ENCODE assay signal across 1 cellular context in the genomic region with DNA sequence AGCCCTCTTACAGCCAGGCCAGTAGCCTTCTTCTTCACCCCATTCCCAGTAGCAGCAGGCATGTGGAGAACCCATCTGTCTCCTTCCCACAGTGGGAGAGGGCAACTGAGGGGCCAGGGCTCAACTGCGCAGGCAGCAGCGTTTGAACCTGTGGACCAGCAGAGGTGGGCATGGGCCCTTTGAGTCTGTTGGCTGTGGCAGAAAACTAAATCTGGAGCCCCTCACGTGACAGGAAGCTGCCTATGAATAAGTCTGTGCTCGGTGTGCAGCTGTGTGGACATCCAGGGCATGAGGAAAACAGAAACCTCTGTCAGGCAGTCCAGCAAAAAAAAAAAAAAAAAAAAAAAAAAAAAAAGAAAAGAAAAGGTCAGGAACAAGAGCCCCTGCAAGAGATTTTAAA.
TF ChIP-seq lines count a peak whose summit lies in the region.

No MANE protein-coding gene starts in this region.

TF ChIP-seq in GM12878, 131 proteins besides CTCF, POLR2A, EP300 and RAD21 (continued from another document):
- TF ChIP-seq POU2F2 (IDR thresholded peaks at IDR 0.05; ENCODE audit: borderline replicate concordance, low read depth, low read length), result no peak
- TF ChIP-seq, protein P1, sequence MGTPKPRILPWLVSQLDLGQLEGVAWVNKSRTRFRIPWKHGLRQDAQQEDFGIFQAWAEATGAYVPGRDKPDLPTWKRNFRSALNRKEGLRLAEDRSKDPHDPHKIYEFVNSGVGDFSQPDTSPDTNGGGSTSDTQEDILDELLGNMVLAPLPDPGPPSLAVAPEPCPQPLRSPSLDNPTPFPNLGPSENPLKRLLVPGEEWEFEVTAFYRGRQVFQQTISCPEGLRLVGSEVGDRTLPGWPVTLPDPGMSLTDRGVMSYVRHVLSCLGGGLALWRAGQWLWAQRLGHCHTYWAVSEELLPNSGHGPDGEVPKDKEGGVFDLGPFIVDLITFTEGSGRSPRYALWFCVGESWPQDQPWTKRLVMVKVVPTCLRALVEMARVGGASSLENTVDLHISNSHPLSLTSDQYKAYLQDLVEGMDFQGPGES (IDR thresholded peaks at IDR 0.05), result no peak
- TF ChIP-seq WRNIP1 (IDR thresholded peaks at IDR 0.05; ENCODE audit: borderline replicate concordance, low read depth, low read length), result no peak
- peak; percentile 50; the same call in 1 of the 2 replicates for TF ChIP-seq NFIC (IDR thresholded peaks at IDR 0.05; ENCODE audit: low read depth, low read length)
- TF ChIP-seq, protein P2, sequence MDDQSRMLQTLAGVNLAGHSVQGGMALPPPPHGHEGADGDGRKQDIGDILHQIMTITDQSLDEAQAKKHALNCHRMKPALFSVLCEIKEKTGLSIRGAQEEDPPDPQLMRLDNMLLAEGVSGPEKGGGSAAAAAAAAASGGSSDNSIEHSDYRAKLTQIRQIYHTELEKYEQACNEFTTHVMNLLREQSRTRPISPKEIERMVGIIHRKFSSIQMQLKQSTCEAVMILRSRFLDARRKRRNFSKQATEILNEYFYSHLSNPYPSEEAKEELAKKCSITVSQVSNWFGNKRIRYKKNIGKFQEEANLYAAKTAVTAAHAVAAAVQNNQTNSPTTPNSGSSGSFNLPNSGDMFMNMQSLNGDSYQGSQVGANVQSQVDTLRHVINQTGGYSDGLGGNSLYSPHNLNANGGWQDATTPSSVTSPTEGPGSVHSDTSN (IDR thresholded peaks at IDR 0.05; ENCODE audit: insufficient replicate concordance, low read depth, low read length), result no peak
- TF ChIP-seq NRF1 (conservative IDR thresholded peaks at IDR 0.05; ENCODE audit: low read depth, low read length), result no peak
- TF ChIP-seq HCFC1 (IDR thresholded peaks at IDR 0.05; ENCODE audit: low read length), result no peak
- TF ChIP-seq SIX5 (IDR thresholded peaks at IDR 0.05; ENCODE audit: low read depth, low read length, severe bottlenecking), result no peak
- TF ChIP-seq ZBED1 (IDR thresholded peaks at IDR 0.05; ENCODE audit: borderline replicate concordance), result no peak
- TF ChIP-seq ATF7 (IDR thresholded peaks at IDR 0.05; ENCODE audit: low read depth), result no peak
- TF ChIP-seq ZNF384 (IDR thresholded peaks at IDR 0.05; ENCODE audit: borderline replicate concordance, low read depth, low read length), result peak; percentile 92
- TF ChIP-seq, protein P3, sequence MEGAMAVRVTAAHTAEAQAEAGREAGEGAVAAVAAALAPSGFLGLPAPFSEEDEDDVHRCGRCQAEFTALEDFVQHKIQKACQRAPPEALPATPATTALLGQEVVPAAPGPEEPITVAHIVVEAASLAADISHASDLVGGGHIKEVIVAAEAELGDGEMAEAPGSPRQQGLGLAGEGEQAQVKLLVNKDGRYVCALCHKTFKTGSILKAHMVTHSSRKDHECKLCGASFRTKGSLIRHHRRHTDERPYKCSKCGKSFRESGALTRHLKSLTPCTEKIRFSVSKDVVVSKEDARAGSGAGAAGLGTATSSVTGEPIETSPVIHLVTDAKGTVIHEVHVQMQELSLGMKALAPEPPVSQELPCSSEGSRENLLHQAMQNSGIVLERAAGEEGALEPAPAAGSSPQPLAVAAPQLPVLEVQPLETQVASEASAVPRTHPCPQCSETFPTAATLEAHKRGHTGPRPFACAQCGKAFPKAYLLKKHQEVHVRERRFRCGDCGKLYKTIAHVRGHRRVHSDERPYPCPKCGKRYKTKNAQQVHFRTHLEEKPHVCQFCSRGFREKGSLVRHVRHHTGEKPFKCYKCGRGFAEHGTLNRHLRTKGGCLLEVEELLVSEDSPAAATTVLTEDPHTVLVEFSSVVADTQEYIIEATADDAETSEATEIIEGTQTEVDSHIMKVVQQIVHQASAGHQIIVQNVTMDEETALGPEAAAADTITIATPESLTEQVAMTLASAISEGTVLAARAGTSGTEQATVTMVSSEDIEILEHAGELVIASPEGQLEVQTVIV (IDR thresholded peaks at IDR 0.05; ENCODE audit: borderline replicate concordance, partially characterized antibody), result no peak
- TF ChIP-seq, protein P4, sequence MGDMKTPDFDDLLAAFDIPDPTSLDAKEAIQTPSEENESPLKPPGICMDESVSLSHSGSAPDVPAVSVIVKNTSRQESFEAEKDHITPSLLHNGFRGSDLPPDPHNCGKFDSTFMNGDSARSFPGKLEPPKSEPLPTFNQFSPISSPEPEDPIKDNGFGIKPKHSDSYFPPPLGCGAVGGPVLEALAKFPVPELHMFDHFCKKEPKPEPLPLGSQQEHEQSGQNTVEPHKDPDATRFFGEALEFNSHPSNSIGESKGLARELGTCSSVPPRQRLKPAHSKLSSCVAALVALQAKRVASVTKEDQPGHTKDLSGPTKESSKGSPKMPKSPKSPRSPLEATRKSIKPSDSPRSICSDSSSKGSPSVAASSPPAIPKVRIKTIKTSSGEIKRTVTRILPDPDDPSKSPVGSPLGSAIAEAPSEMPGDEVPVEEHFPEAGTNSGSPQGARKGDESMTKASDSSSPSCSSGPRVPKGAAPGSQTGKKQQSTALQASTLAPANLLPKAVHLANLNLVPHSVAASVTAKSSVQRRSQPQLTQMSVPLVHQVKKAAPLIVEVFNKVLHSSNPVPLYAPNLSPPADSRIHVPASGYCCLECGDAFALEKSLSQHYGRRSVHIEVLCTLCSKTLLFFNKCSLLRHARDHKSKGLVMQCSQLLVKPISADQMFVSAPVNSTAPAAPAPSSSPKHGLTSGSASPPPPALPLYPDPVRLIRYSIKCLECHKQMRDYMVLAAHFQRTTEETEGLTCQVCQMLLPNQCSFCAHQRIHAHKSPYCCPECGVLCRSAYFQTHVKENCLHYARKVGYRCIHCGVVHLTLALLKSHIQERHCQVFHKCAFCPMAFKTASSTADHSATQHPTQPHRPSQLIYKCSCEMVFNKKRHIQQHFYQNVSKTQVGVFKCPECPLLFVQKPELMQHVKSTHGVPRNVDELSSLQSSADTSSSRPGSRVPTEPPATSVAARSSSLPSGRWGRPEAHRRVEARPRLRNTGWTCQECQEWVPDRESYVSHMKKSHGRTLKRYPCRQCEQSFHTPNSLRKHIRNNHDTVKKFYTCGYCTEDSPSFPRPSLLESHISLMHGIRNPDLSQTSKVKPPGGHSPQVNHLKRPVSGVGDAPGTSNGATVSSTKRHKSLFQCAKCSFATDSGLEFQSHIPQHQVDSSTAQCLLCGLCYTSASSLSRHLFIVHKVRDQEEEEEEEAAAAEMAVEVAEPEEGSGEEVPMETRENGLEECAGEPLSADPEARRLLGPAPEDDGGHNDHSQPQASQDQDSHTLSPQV (IDR thresholded peaks at IDR 0.05), result no peak
- TF ChIP-seq, protein P5, sequence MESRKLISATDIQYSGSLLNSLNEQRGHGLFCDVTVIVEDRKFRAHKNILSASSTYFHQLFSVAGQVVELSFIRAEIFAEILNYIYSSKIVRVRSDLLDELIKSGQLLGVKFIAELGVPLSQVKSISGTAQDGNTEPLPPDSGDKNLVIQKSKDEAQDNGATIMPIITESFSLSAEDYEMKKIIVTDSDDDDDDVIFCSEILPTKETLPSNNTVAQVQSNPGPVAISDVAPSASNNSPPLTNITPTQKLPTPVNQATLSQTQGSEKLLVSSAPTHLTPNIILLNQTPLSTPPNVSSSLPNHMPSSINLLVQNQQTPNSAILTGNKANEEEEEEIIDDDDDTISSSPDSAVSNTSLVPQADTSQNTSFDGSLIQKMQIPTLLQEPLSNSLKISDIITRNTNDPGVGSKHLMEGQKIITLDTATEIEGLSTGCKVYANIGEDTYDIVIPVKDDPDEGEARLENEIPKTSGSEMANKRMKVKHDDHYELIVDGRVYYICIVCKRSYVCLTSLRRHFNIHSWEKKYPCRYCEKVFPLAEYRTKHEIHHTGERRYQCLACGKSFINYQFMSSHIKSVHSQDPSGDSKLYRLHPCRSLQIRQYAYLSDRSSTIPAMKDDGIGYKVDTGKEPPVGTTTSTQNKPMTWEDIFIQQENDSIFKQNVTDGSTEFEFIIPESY (IDR thresholded peaks at IDR 0.05), result no peak
- no peak for TF ChIP-seq NR2C1 (IDR thresholded peaks at IDR 0.05)
- TF ChIP-seq SREBF1 (IDR thresholded peaks at IDR 0.05; ENCODE audit: low read length), result no peak
- no peak for TF ChIP-seq DPF2 (IDR thresholded peaks at IDR 0.05)
- TF ChIP-seq, protein P6, sequence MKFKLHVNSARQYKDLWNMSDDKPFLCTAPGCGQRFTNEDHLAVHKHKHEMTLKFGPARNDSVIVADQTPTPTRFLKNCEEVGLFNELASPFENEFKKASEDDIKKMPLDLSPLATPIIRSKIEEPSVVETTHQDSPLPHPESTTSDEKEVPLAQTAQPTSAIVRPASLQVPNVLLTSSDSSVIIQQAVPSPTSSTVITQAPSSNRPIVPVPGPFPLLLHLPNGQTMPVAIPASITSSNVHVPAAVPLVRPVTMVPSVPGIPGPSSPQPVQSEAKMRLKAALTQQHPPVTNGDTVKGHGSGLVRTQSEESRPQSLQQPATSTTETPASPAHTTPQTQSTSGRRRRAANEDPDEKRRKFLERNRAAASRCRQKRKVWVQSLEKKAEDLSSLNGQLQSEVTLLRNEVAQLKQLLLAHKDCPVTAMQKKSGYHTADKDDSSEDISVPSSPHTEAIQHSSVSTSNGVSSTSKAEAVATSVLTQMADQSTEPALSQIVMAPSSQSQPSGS (IDR thresholded peaks at IDR 0.05; ENCODE audit: low read length), result no peak
- no peak for TF ChIP-seq CBFB (IDR thresholded peaks at IDR 0.05; ENCODE audit: low read depth)
- TF ChIP-seq, protein P7, sequence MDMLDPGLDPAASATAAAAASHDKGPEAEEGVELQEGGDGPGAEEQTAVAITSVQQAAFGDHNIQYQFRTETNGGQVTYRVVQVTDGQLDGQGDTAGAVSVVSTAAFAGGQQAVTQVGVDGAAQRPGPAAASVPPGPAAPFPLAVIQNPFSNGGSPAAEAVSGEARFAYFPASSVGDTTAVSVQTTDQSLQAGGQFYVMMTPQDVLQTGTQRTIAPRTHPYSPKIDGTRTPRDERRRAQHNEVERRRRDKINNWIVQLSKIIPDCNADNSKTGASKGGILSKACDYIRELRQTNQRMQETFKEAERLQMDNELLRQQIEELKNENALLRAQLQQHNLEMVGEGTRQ (IDR thresholded peaks at IDR 0.05; ENCODE audit: borderline replicate concordance, low read depth, low read length), result peak; percentile 67; the same call in 1 of the 2 replicates
- TF ChIP-seq, protein P8, sequence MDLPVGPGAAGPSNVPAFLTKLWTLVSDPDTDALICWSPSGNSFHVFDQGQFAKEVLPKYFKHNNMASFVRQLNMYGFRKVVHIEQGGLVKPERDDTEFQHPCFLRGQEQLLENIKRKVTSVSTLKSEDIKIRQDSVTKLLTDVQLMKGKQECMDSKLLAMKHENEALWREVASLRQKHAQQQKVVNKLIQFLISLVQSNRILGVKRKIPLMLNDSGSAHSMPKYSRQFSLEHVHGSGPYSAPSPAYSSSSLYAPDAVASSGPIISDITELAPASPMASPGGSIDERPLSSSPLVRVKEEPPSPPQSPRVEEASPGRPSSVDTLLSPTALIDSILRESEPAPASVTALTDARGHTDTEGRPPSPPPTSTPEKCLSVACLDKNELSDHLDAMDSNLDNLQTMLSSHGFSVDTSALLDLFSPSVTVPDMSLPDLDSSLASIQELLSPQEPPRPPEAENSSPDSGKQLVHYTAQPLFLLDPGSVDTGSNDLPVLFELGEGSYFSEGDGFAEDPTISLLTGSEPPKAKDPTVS (IDR thresholded peaks at IDR 0.05; ENCODE audit: low read depth, low read length), result no peak
- TF ChIP-seq PAX8 (IDR thresholded peaks at IDR 0.05), result no peak
- TF ChIP-seq, protein P9, sequence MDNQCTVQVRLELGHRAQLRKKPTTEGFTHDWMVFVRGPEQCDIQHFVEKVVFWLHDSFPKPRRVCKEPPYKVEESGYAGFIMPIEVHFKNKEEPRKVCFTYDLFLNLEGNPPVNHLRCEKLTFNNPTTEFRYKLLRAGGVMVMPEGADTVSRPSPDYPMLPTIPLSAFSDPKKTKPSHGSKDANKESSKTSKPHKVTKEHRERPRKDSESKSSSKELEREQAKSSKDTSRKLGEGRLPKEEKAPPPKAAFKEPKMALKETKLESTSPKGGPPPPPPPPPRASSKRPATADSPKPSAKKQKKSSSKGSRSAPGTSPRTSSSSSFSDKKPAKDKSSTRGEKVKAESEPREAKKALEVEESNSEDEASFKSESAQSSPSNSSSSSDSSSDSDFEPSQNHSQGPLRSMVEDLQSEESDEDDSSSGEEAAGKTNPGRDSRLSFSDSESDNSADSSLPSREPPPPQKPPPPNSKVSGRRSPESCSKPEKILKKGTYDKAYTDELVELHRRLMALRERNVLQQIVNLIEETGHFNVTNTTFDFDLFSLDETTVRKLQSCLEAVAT (IDR thresholded peaks at IDR 0.05), result no peak
- no peak for TF ChIP-seq ESRRA (IDR thresholded peaks at IDR 0.05; ENCODE audit: low read length)
- no peak for TF ChIP-seq RB1 (IDR thresholded peaks at IDR 0.05; ENCODE audit: borderline replicate concordance)
- TF ChIP-seq MEF2A (IDR thresholded peaks at IDR 0.05; ENCODE audit: insufficient read depth, low read depth, low read length), result 0 out of 2 replicates have a peak, but pooled peaks have one; percentile 37
- peak; percentile 77 to 79 for TF ChIP-seq BHLHE40 (IDR thresholded peaks at IDR 0.05; ENCODE audit: borderline replicate concordance in 1 of 2, low read depth in 2 of 2, low read length in 1 of 2)
- no peak for TF ChIP-seq MYB (IDR thresholded peaks at IDR 0.05; ENCODE audit: borderline replicate concordance, low read depth, low read length)
- 0 out of 2 replicates have a peak, but pooled peaks have one; percentile 33 for TF ChIP-seq PAX5 (IDR thresholded peaks at IDR 0.05; ENCODE audit: borderline replicate concordance, low read depth, low read length)
- no peak for TF ChIP-seq ZNF622 (IDR thresholded peaks at IDR 0.05)
- no peak for TF ChIP-seq GATAD2B (conservative IDR thresholded peaks at IDR 0.05; ENCODE audit: low read depth)
